ENCODE assay signal across 8 cellular contexts in genomic region chr16:66696669-66697630, GRCh38. TPM values are rescaled to one million over a fixed set of nuclear protein-coding genes. Genes with fewer than 3 reads are reported as not detected.
DNase-seq lines count a peak whose midpoint lies in the region; ATAC-seq and TF ChIP-seq lines count a peak whose summit lies in the region.

Gene CMTM4, minus strand, starts transcription at chr16:66696743. Its CDS starts 218 bp downstream, at chr16:66696525.

- H3K27me3 ChIP-seq in spleen (replicated peaks in 1 of 7) = peaks cover 0 to 41% (median 0%) of the 10 kb centered on the region in 7 donors

- no peak for TF ChIP-seq POLR2A in spleen (IDR thresholded peaks at IDR 0.05)

- no peaks in the 10 kb centered on the region for H3K36me3 ChIP-seq in spleen

- DNase-seq in SIG-M5 treated with dmso at 0.1 percent for 504 hours (lab: John Stamatoyannopoulos, UW; ENCODE audit: unreplicated experiment) (peak; percentile 58), SIG-M5 (lab: John Stamatoyannopoulos, UW) (no peak), NCI-H2171 (lab: John Stamatoyannopoulos, UW) (peak; percentile 87), caudate nucleus (lab: John Stamatoyannopoulos, UW) (peak in 56 of 61 donors; percentile 35 to 90 (median 77)), islet precursor cell (peak; percentile 92), spleen (peak; percentile 95)
- DNase-seq in activated CD4-positive, CD25-positive, alpha-beta regulatory T cell treated with anti-CD3 and anti-CD28 coated beads, Interleukin-2, amount 50 U/mL, for 16 hours (ENCODE audit: low read depth, low spot score) = peak; percentile 48

- intact Hi-C loops in spleen (cut with DNase I; ENCODE audit: low total_unique reads) = no loop called here

- TF ChIP-seq CTCF in spleen (IDR thresholded peaks at IDR 0.05 in 8 of 11, conservative IDR thresholded peaks at IDR 0.05 in 3 of 11) = peak in 2 of 11 experiments; percentile 18 to 19

- peak within 1 kb of the TSS; percentile 85 for H3K27ac ChIP-seq in caudate nucleus (ENCODE audit: low read depth, low read length)
- peak within 1 kb of the TSS in 5 of 8 donors; percentile 60 to 78 (median 67) for H3K27ac ChIP-seq in spleen

- peak within 1 kb of the TSS; percentile 52 to 86 (median 59) for H3K4me3 ChIP-seq in spleen

- WGBS in spleen, 5 donors = 4 to 14% (median 8%) methylated on average over 22 to 84 of the region's 84 CpGs

- ATAC-seq in HG02970 (IDR thresholded peaks at IDR 0.05; ENCODE audit: low FRiP score, unreplicated experiment) = peak; percentile 73

- no peaks in the 10 kb centered on the region for H3K9me3 ChIP-seq in spleen

- H3K4me1 ChIP-seq in spleen = peaks cover 8 to 56% (median 27%) of the 10 kb centered on the region in 6 donors

RNA-seq across cellular contexts. Expression of gene CMTM4, which starts in this region (rescaled TPM):
- 10 to 100 TPM in 1 of 7 donors, 1 to 10 TPM in 6; 3.8 to 10.2 (median 7.4) TPM for total RNA-seq in spleen
- polyA plus RNA-seq in spleen = 1 to 10 TPM in 2 of 3 donors, under 1 TPM in 1; 0.70 to 1.5 (median 1.1) TPM
